9 cellular contexts compared by ENCODE assay signal in genomic region chr17:27384261-27384701, GRCh38.
DNase-seq lines count a peak whose midpoint lies in the region; ATAC-seq and TF ChIP-seq lines count a peak whose summit lies in the region.
"Had no signal": no experiment of that assay in that cellular context is flagged by ENCODE, and none has a peak within 500 bp of the region (broad histone marks: within the 10 kb centered on the region; RNA-seq: fewer than 3 reads in every experiment).

No MANE protein-coding gene starts in this region.

- H3K4me1 ChIP-seq in PC-9 (replicated peaks; ENCODE audit: insufficient read depth), result peaks cover 33% of the 10 kb centered on the region

- peak; percentile 29 for DNase-seq in Calu3
- DNase-seq in PC-9, result peak; percentile 71 to 85
- peak; percentile 97 for DNase-seq in fibroblast of gingiva (ENCODE audit: low read depth)
- DNase-seq in non-pigmented ciliary epithelial cell (ENCODE audit: low read depth), result peak; percentile 61
- no peak for DNase-seq in stimulated activated CD4-positive, alpha-beta T cell treated with anti-CD3 and anti-CD28 coated beads, Interleukin-4, amount 100 ng/mL, for 1 hour
- DNase-seq in GM13977 (ENCODE audit: low spot score), result no peak
- DNase-seq in WERI-Rb-1, result no peak

- no peaks in the 10 kb centered on the region for H3K27me3 ChIP-seq in PC-9 (ENCODE audit: insufficient read depth, low read depth)
- no peaks in the 10 kb centered on the region for H3K27me3 ChIP-seq in WERI-Rb-1 (ENCODE audit: insufficient read depth, low read depth, severe bottlenecking)

- no peaks in the 10 kb centered on the region for H3K36me3 ChIP-seq in PC-9 (ENCODE audit: low read depth)
- no peaks in the 10 kb centered on the region for H3K36me3 ChIP-seq in WERI-Rb-1

- H3K27ac ChIP-seq in PC-9 (peak overlapping the region; percentile 49), WERI-Rb-1 (no peak overlapping the region)

- no peaks in the 10 kb centered on the region for H3K79me2 ChIP-seq in PC-9 (ENCODE audit: low read depth)

- TF ChIP-seq CTCF in Calu3 (IDR thresholded peaks at IDR 0.05; ENCODE audit: unreplicated experiment) (no peak), PC-9 (conservative IDR thresholded peaks at IDR 0.05) (no peak), GM13977 (IDR thresholded peaks at IDR 0.05; ENCODE audit: extremely low read depth, insufficient read depth, missing control alignments) (no peak), WERI-Rb-1 (IDR thresholded peaks at IDR 0.05; ENCODE audit: low read depth, low read length) (no peak)

- CTCF ChIA-PET in Calu3 (lab: Charles Lee) (no interaction called here), PC-9 (lab: Charles Lee) (interaction anchor here (0.6 to 1.0 kb wide), 2 partner anchors 51 to 844 kb away, joined by 3 read pairs; no protein-coding TSS in a partner anchor)

- H3K9me3 Mint-ChIP-seq in Calu3 (ENCODE audit: low read depth, unreplicated experiment), result no peaks in the 10 kb centered on the region
- H3K9me3 Mint-ChIP-seq: memory B cell had no signal

- no peak overlapping the region for H3K27ac Mint-ChIP-seq in Calu3 (ENCODE audit: unreplicated experiment)
- H3K27ac Mint-ChIP-seq: memory B cell had no signal

- no TSS peak for BruUV-seq in Calu3 (replicated peaks; lab: Mats Ljungman, UMichigan)
- BruUV-seq in PC-9 (replicated peaks; lab: Mats Ljungman, UMichigan), result no TSS peak

- in situ Hi-C loops in GM13977 (cut with MboI; ENCODE audit: low pct_unique_long_range_greater_than_20kb, low sequenced_read_pairs, unreplicated experiment), result no loop called here

- H3K4me2 ChIP-seq in PC-9, result peak overlapping the region; percentile 62

- peaks cover 20% of the 10 kb centered on the region for H3F3A ChIP-seq in PC-9 (ENCODE audit: insufficient read depth, low read depth)

- H4K20me1 ChIP-seq in PC-9 (ENCODE audit: insufficient read depth), result no peaks in the 10 kb centered on the region

- peaks cover 5% of the 10 kb centered on the region for H3K36me3 Mint-ChIP-seq in Calu3 (ENCODE audit: insufficient read depth, unreplicated experiment)
- H3K36me3 Mint-ChIP-seq: memory B cell had no signal

- H3K9me2 ChIP-seq in PC-9 (ENCODE audit: insufficient read depth), result no peaks in the 10 kb centered on the region

- no peaks in the 10 kb centered on the region for H3K27me3 Mint-ChIP-seq in Calu3 (ENCODE audit: unreplicated experiment)

- peak overlapping the region; percentile 49; the same call in 1 of the 2 replicates for H2AFZ ChIP-seq in PC-9

- no peak for ATAC-seq in GM19324 (IDR thresholded peaks at IDR 0.05; ENCODE audit: low FRiP score, unreplicated experiment)

- POLR2A ChIA-PET in PC-9 (lab: Charles Lee; ENCODE audit: unreplicated experiment), result interaction anchor here (0.7 kb wide), 1 partner anchor 18 kb away, joined by 7 read pairs; no protein-coding TSS in a partner anchor

- peaks cover 22% of the 10 kb centered on the region for H3K4me1 Mint-ChIP-seq in Calu3 (ENCODE audit: low read depth, unreplicated experiment)

- no peak overlapping the region for H3K4me3 Mint-ChIP-seq in Calu3 (ENCODE audit: low read depth, unreplicated experiment)
- H3K4me3 Mint-ChIP-seq: memory B cell had no signal

- no peak overlapping the region; the same call in 1 of the 2 replicates for H3K4me3 ChIP-seq in PC-9
- H3K4me3 ChIP-seq in WERI-Rb-1 (ENCODE audit: low read depth, low read length), result no peak overlapping the region

- intact Hi-C loops in Calu3 (cut with micrococcal nuclease; ENCODE audit: unreplicated experiment), result no loop called here
- intact Hi-C loops in PC-9 (cut with micrococcal nuclease; ENCODE audit: unreplicated experiment), result no loop called here

- H3K9me3 ChIP-seq in PC-9 (ENCODE audit: insufficient read depth, low read depth) (no peaks in the 10 kb centered on the region), WERI-Rb-1 (ENCODE audit: severe bottlenecking) (no peaks in the 10 kb centered on the region)

Comparison
In these comparisons a context has a peak if more than half of its experiments do, and no peak if none do; other contexts are left out.
1. DNase-seq: peak in Calu3 (single experiment), PC-9 (2 of 2), fibroblast of gingiva (single experiment) and non-pigmented ciliary epithelial cell (single experiment); none in stimulated activated CD4-positive, alpha-beta T cell treated with anti-CD3 and anti-CD28 coated beads, Interleukin-4, amount 100 ng/mL, for 1 hour (single experiment), GM13977 (single experiment) and WERI-Rb-1 (single experiment).